8 cellular contexts compared by ENCODE assay signal in genomic region chr4:80362578-80363181, GRCh38. TPM values are rescaled to one million over a fixed set of nuclear protein-coding genes. Genes with fewer than 3 reads are reported as not detected.
DNase-seq lines count a peak whose midpoint lies in the region; ATAC-seq, FAIRE-seq and TF ChIP-seq lines count a peak whose summit lies in the region.

No MANE protein-coding gene starts in this region.

- in situ Hi-C loops in Panc1 (cut with HindIII; ENCODE audit: low pct_unique_long_range_greater_than_20kb, low sequenced_read_pairs) = no loop called here

- CTCF ChIA-PET in A673 (lab: Charles Lee) = interaction anchor here (0.6 kb wide), 2 partner anchors 143 to 627 kb away, joined by 3 read pairs; no protein-coding TSS in a partner anchor
- CTCF ChIA-PET in Panc1 (lab: Charles Lee) = interaction anchor here (1.2 to 1.3 kb wide), 2 partner anchors 627 to 677 kb away, joined by 4 to 5 read pairs; no protein-coding TSS in a partner anchor

- BruUV-seq in A673 (replicated peaks; lab: Mats Ljungman, UMichigan) (no TSS peak), Panc1 (replicated peaks; lab: Mats Ljungman, UMichigan) (no TSS peak)

- H3K36me3 Mint-ChIP-seq in activated naive CD8-positive, alpha-beta T cell treated with anti-CD3 and anti-CD28 coated beads, Interleukin-2, amount 10 ng/mL, durations not matched to agents 7 days and 5 days = no peaks in the 10 kb centered on the region
- no peaks in the 10 kb centered on the region for H3K36me3 Mint-ChIP-seq in activated T-helper 17 cell treated with anti-CD3 and anti-CD28 coated beads, Interleukin-2, amount 50 U/mL, for 72 hours (ENCODE audit: low read depth)

- H3K36me3 ChIP-seq in A673 (ENCODE audit: insufficient read depth, low read length, poor library complexity, severe bottlenecking) (no peaks in the 10 kb centered on the region), Panc1 (ENCODE audit: control insufficient read depth, insufficient read depth, low read length) (no peaks in the 10 kb centered on the region)

- POLR2A ChIA-PET in A673 (lab: Charles Lee; ENCODE audit: low non-redundant PET) = no interaction called here
- POLR2A ChIA-PET in Panc1 (lab: Charles Lee) = no interaction called here
- POLR2A ChIA-PET in activated naive CD8-positive, alpha-beta T cell treated with anti-CD3 and anti-CD28 coated beads, Interleukin-2, amount 10 ng/mL, durations not matched to agents 7 days and 5 days (lab: Charles Lee) = no interaction called here

- H3K4me1 ChIP-seq in A673 (ENCODE audit: insufficient read depth, low read length, poor library complexity, severe bottlenecking) (no peaks in the 10 kb centered on the region), Panc1 (ENCODE audit: control insufficient read depth, insufficient read depth, low read length) (no peaks in the 10 kb centered on the region)

- H3K27ac ChIP-seq in A673 (ENCODE audit: low read depth, low read length, poor library complexity, severe bottlenecking) (no peak overlapping the region), Panc1 (ENCODE audit: low read length) (no peak overlapping the region)

- no peak overlapping the region for H3K4me3 Mint-ChIP-seq in activated naive CD8-positive, alpha-beta T cell treated with anti-CD3 and anti-CD28 coated beads, Interleukin-2, amount 10 ng/mL, durations not matched to agents 7 days and 5 days
- no peak overlapping the region for H3K4me3 Mint-ChIP-seq in activated T-helper 17 cell treated with anti-CD3 and anti-CD28 coated beads, Interleukin-2, amount 50 U/mL, for 72 hours

- H3K27me3 Mint-ChIP-seq in activated naive CD8-positive, alpha-beta T cell treated with anti-CD3 and anti-CD28 coated beads, Interleukin-2, amount 10 ng/mL, durations not matched to agents 7 days and 5 days = peaks cover 12% of the 10 kb centered on the region
- H3K27me3 Mint-ChIP-seq in activated T-helper 17 cell treated with anti-CD3 and anti-CD28 coated beads, Interleukin-2, amount 50 U/mL, for 72 hours = peaks cover 16% of the 10 kb centered on the region

- peak; percentile 52 for TF ChIP-seq CTCF in A673 (conservative IDR thresholded peaks at IDR 0.05; ENCODE audit: low read depth, low read length)
- TF ChIP-seq CTCF in Panc1 (IDR thresholded peaks at IDR 0.05) = peak; percentile 78

- H3K9me3 Mint-ChIP-seq in activated naive CD8-positive, alpha-beta T cell treated with anti-CD3 and anti-CD28 coated beads, Interleukin-2, amount 10 ng/mL, durations not matched to agents 7 days and 5 days = no peaks in the 10 kb centered on the region
- no peaks in the 10 kb centered on the region for H3K9me3 Mint-ChIP-seq in activated T-helper 17 cell treated with anti-CD3 and anti-CD28 coated beads, Interleukin-2, amount 50 U/mL, for 72 hours

- H3K4me3 ChIP-seq in A673 (ENCODE audit: low read depth, low read length, poor library complexity, severe bottlenecking) = no peak overlapping the region
- H3K4me3 ChIP-seq in Panc1 (ENCODE audit: low read depth in 2 of 2, low read length in 2 of 2) = no peak overlapping the region

- DNase-seq in A673 (ENCODE audit: low spot score) (peak; percentile 29), GM03348 (ENCODE audit: low spot score) (peak; percentile 48), Panc1 (ENCODE audit: low read depth, low spot score) (no peak)
- peak; percentile 53 for DNase-seq in activated naive CD8-positive, alpha-beta T cell treated with anti-CD3 and anti-CD28 coated beads, Interleukin-2, amount 10 ng/mL, durations not matched to agents 7 days and 5 days
- peak; percentile 4 to 26 (median 17) for DNase-seq in stimulated activated CD4-positive, alpha-beta T cell treated with anti-CD3 and anti-CD28 coated beads, TNF-alpha, amount 100 ng/mL, for 48 hours (ENCODE audit: low read depth in 3 of 3)

- ATAC-seq in HG03378 (IDR thresholded peaks at IDR 0.05; ENCODE audit: unreplicated experiment) = peak; percentile 64
- ATAC-seq in Panc1 = peak; percentile 78; the same call in 1 of the 2 replicates
- peak; percentile 45 for ATAC-seq in activated naive CD8-positive, alpha-beta T cell treated with anti-CD3 and anti-CD28 coated beads, Interleukin-2, amount 10 ng/mL, durations not matched to agents 7 days and 5 days (ENCODE audit: low read depth)
- no peak for ATAC-seq in activated T-helper 17 cell treated with anti-CD3 and anti-CD28 coated beads, Interleukin-2, amount 50 U/mL, for 72 hours (replicated peaks)

- peaks cover 9% of the 10 kb centered on the region for H3K4me1 Mint-ChIP-seq in activated naive CD8-positive, alpha-beta T cell treated with anti-CD3 and anti-CD28 coated beads, Interleukin-2, amount 10 ng/mL, durations not matched to agents 7 days and 5 days
- peaks cover 4% of the 10 kb centered on the region for H3K4me1 Mint-ChIP-seq in activated T-helper 17 cell treated with anti-CD3 and anti-CD28 coated beads, Interleukin-2, amount 50 U/mL, for 72 hours

- no peak overlapping the region for H3K27ac Mint-ChIP-seq in activated naive CD8-positive, alpha-beta T cell treated with anti-CD3 and anti-CD28 coated beads, Interleukin-2, amount 10 ng/mL, durations not matched to agents 7 days and 5 days
- H3K27ac Mint-ChIP-seq in activated T-helper 17 cell treated with anti-CD3 and anti-CD28 coated beads, Interleukin-2, amount 50 U/mL, for 72 hours = no peak overlapping the region

- H3K27me3 ChIP-seq in A673 (replicated peaks; ENCODE audit: insufficient read depth, low read depth, low read length, poor library complexity) = peaks cover 3% of the 10 kb centered on the region
- no peaks in the 10 kb centered on the region for H3K27me3 ChIP-seq in Panc1 (ENCODE audit: control insufficient read depth, insufficient read depth, low read length)

- FAIRE-seq in islet of Langerhans (lab: Jason Lieb, UNC) = peak; percentile 58

- H3K9me3 ChIP-seq in A673 (ENCODE audit: low read depth, low read length, poor library complexity, severe bottlenecking) (no peaks in the 10 kb centered on the region), Panc1 (ENCODE audit: control insufficient read depth, insufficient read depth, low read depth, low read length) (no peaks in the 10 kb centered on the region)

- intact Hi-C loops in A673 (cut with micrococcal nuclease; ENCODE audit: unreplicated experiment) = loop anchor here (5.0 kb wide), 1 partner anchor 690 kb away; no protein-coding TSS in a partner anchor
- intact Hi-C loops in Panc1 (cut with micrococcal nuclease; ENCODE audit: unreplicated experiment) = no loop called here

RNA-seq across cellular contexts. Expression of gene CFAP299, which starts 27.1 kb away (rescaled TPM):
- total RNA-seq in A673 (2021) = not detected in 2 replicates
- total RNA-seq in Panc1 (2021; ENCODE audit: unreplicated experiment) = not detected
- polyA plus RNA-seq in Panc1 (2012; ENCODE audit: insufficient read length) = not detected
- total RNA-seq in activated naive CD8-positive, alpha-beta T cell treated with anti-CD3 and anti-CD28 coated beads, Interleukin-2, amount 10 ng/mL, durations not matched to agents 7 days and 5 days = not detected
- total RNA-seq in activated T-helper 17 cell treated with anti-CD3 and anti-CD28 coated beads, Interleukin-2, amount 50 U/mL, for 72 hours = 1 to 10 TPM in 1 of 2 donors, not detected in 1; 1.1 TPM
